8 cellular contexts compared by ENCODE assay signal in the genomic region with DNA sequence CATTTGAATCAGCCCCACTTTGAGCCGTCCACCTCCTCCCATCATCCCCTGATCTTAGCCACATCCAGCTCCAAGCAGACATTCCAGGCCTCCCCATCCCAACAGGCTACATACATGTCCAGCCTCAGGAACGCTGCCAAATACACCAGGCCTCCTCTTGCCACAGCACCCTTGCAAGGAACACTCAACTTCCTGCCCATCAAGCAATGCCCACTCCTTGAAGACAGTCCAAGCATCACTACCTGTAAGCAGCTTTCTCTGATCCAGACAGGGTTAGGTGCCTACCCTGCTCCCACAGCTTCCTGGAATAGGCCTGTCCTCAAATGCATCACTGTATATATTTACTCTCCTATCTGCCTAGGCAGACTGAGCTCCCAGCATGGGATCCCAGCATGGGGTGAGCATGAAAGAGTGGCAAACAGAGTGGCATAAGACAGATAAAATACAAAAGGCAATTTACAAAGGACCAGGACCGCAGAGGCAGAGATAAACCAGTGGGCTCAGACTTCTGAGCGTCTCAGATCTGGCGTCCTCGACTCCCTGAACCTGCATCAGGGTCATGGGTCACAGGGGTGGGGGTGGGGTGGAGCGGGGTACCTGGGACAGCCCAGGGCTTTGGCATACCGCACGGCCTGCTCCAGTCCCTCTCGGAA. TPM values are rescaled to one million over a fixed set of nuclear protein-coding genes. Genes with fewer than 3 reads are reported as not detected.
DNase-seq lines count a peak whose midpoint lies in the region; ATAC-seq, FAIRE-seq and TF ChIP-seq lines count a peak whose summit lies in the region.

No MANE protein-coding gene starts in this region.

- H3K27ac Mint-ChIP-seq in endothelial cell (ENCODE audit: unreplicated experiment): peak overlapping the region; percentile 83

- H3K9ac ChIP-seq in liver (ENCODE audit: low read depth in 1 of 2, low read length in 2 of 2) (peak overlapping the region in 1 of 2 donors; percentile 79), HepG2 (ENCODE audit: insufficient read depth, low read depth, low read length) (no peak overlapping the region)

- peak overlapping the region; percentile 90 for H3K4me3 Mint-ChIP-seq in endothelial cell (ENCODE audit: unreplicated experiment)

- POLR2A ChIA-PET in HepG2 (lab: Yijun Ruan, JAX): no interaction called here

- no peak for TF ChIP-seq RAD21 in liver (IDR thresholded peaks at IDR 0.05)
- TF ChIP-seq RAD21 in HepG2 (CRISPR knock-in tag; IDR thresholded peaks at IDR 0.05): no peak

- TF ChIP-seq EP300 in HepG2 (IDR thresholded peaks at IDR 0.05; ENCODE audit: low read depth in 2 of 2, low read length in 2 of 2) (no peak), HepG2 (CRISPR knock-in tag; IDR thresholded peaks at IDR 0.05; ENCODE audit: borderline replicate concordance) (no peak)

- H3K4me3 ChIP-seq in liver (ENCODE audit: low read depth in 1 of 3, low read length in 3 of 3) (peak overlapping the region; percentile 11 to 76 (median 39)), HepG2 (replicated peaks in 1 of 3; ENCODE audit: insufficient read depth in 1 of 3, low read depth in 2 of 3, low read length in 3 of 3) (no peak overlapping the region), mucosa of descending colon (peak overlapping the region; percentile 34), upper lobe of right lung (peak overlapping the region; percentile 55)

- H2AFZ ChIP-seq in HepG2 (ENCODE audit: low read length): no peak overlapping the region

- H3K4me1 Mint-ChIP-seq in endothelial cell (ENCODE audit: unreplicated experiment): peaks cover 31% of the 10 kb centered on the region

- ATAC-seq in HepG2 (no peak), mucosa of descending colon (peak; percentile 2), upper lobe of right lung (peak; percentile 6), GM21717 (IDR thresholded peaks at IDR 0.05; ENCODE audit: unreplicated experiment) (no peak)

- H4K20me1 ChIP-seq in HepG2 (ENCODE audit: insufficient read depth, low read length): no peaks in the 10 kb centered on the region

- no peak for FAIRE-seq in HepG2 (lab: Jason Lieb, UNC)

- peaks cover 9 to 19% (median 15%) of the 10 kb centered on the region in 4 donors for H3K36me3 ChIP-seq in liver (ENCODE audit: control insufficient read depth in 4 of 4, insufficient read depth in 3 of 4, low read depth in 1 of 4, low read length in 3 of 4)
- H3K36me3 ChIP-seq in HepG2 (replicated peaks in 1 of 2; ENCODE audit: control insufficient read depth in 1 of 2, insufficient read depth in 2 of 2, low read length in 2 of 2): peaks cover 5 to 12% of the 10 kb centered on the region in 2 experiments; a peak in 3 of 5 replicates
- H3K36me3 ChIP-seq in mucosa of descending colon (ENCODE audit: low read depth): no peaks in the 10 kb centered on the region
- H3K36me3 ChIP-seq in upper lobe of right lung: peaks cover 39% of the 10 kb centered on the region

- H3K4me1 ChIP-seq in liver (ENCODE audit: control insufficient read depth in 4 of 4, insufficient read depth in 4 of 4, low read length in 3 of 4): peaks cover 9 to 47% (median 33%) of the 10 kb centered on the region in 4 donors
- H3K4me1 ChIP-seq in HepG2 (ENCODE audit: insufficient read depth, low read length): no peaks in the 10 kb centered on the region
- peaks cover 4% of the 10 kb centered on the region for H3K4me1 ChIP-seq in mucosa of descending colon (ENCODE audit: low read depth)
- H3K4me1 ChIP-seq in upper lobe of right lung: no peaks in the 10 kb centered on the region

- H3K27ac ChIP-seq in liver (ENCODE audit: low read depth in 1 of 2, low read length in 2 of 2) (peak overlapping the region; percentile 58 to 80), HepG2 (ENCODE audit: extremely low read length, insufficient read depth, low read length) (no peak overlapping the region), upper lobe of right lung (peak overlapping the region; percentile 89)

- in situ Hi-C loops in HepG2 (cut with HindIII; ENCODE audit: extremely low pct_ligation_motif_present, low pct_unique_long_range_greater_than_20kb): no loop called here

- no peaks in the 10 kb centered on the region for H3K79me2 ChIP-seq in HepG2 (ENCODE audit: insufficient read depth, low read length)

- H3K9me3 ChIP-seq in liver (ENCODE audit: control insufficient read depth in 4 of 4, low read length in 3 of 4) (no peaks in the 10 kb centered on the region), HepG2 (ENCODE audit: low read length) (no peaks in the 10 kb centered on the region), mucosa of descending colon (no peaks in the 10 kb centered on the region), upper lobe of right lung (no peaks in the 10 kb centered on the region)

- no peak overlapping the region for H3K4me2 ChIP-seq in HepG2 (ENCODE audit: low read depth, low read length)

- CTCF ChIA-PET in HepG2 (lab: Yijun Ruan, JAX; ENCODE audit: low intra/inter-chr PET ratio, low total read pairs): no interaction called here

- H3K27me3 ChIP-seq in liver (ENCODE audit: control insufficient read depth in 4 of 4, insufficient read depth in 4 of 4, low read length in 3 of 4): no peaks in the 10 kb centered on the region
- no peaks in the 10 kb centered on the region for H3K27me3 ChIP-seq in HepG2 (ENCODE audit: control insufficient read depth in 1 of 2, insufficient read depth in 2 of 2, low read length in 2 of 2)
- H3K27me3 ChIP-seq in upper lobe of right lung: no peaks in the 10 kb centered on the region

- 18% methylated on average over 10 of the region's 10 CpGs for WGBS in liver
- 77% methylated on average over 6 of the region's 10 CpGs for WGBS in HepG2 (ENCODE audit: low lambda C conversion rate)

- H3K36me3 Mint-ChIP-seq in endothelial cell (ENCODE audit: low read depth, unreplicated experiment): peaks cover 38% of the 10 kb centered on the region

- TF ChIP-seq CTCF in liver (IDR thresholded peaks at IDR 0.05; ENCODE audit: low read depth, low read length, missing input control) (no peak), HepG2 (CRISPR knock-in tag; IDR thresholded peaks at IDR 0.05) (no peak), endothelial cell (IDR thresholded peaks at IDR 0.05; ENCODE audit: unreplicated experiment) (no peak), mucosa of descending colon (IDR thresholded peaks at IDR 0.05) (no peak), upper lobe of right lung (IDR thresholded peaks at IDR 0.05) (no peak), GM20000 (IDR thresholded peaks at IDR 0.05; ENCODE audit: extremely low read depth, missing control alignments) (no peak)

- no peak for TF ChIP-seq POLR2A in HepG2 (IDR thresholded peaks at IDR 0.05; ENCODE audit: insufficient read depth in 1 of 2, low read depth in 2 of 2, low read length in 2 of 2)

- no TSS peak for BruUV-seq in HepG2 (replicated peaks; lab: Mats Ljungman, UMichigan)

- intact Hi-C loops in HepG2 (cut with micrococcal nuclease; ENCODE audit: unreplicated experiment): no loop called here
- intact Hi-C loops in mucosa of descending colon (cut with DNase I, micrococcal nuclease): no loop called here
- intact Hi-C loops in upper lobe of right lung (cut with DNase I): no loop called here

- DNase-seq in HepG2 (ENCODE audit: low spot score): no peak
- peak; percentile 55 for DNase-seq in RKO (ENCODE audit: low spot score)
- DNase-seq in endothelial cell (ENCODE audit: low spot score): no peak
- peak; percentile 38 to 54 (median 41) for DNase-seq in mucosa of descending colon
- DNase-seq in upper lobe of right lung: no peak
- no peak for DNase-seq in GM20000 (ENCODE audit: low spot score)

- peaks cover 13% of the 10 kb centered on the region for H3K27me3 Mint-ChIP-seq in endothelial cell (ENCODE audit: unreplicated experiment)

- no peaks in the 10 kb centered on the region for H3K9me3 Mint-ChIP-seq in endothelial cell (ENCODE audit: unreplicated experiment)

TF ChIP-seq in liver, 16 proteins besides CTCF, POLR2A, EP300 and RAD21 (continues in another document):
- TF ChIP-seq JUND (IDR thresholded peaks at IDR 0.05): no peak

TF ChIP-seq in HepG2, 621 proteins besides CTCF, POLR2A, EP300 and RAD21 (continues in another document):
- TF ChIP-seq NFE2L2 (IDR thresholded peaks at IDR 0.05; ENCODE audit: low read length) (no peak), ZNF792 (CRISPR knock-in tag; IDR thresholded peaks at IDR 0.05) (no peak), RBM39 (IDR thresholded peaks at IDR 0.05; ENCODE audit: low read depth, low read length, poor library complexity, severe bottlenecking) (no peak), TOPORS (CRISPR knock-in tag; IDR thresholded peaks at IDR 0.05) (no peak)

RNA-seq across cellular contexts. Expression of gene HYI, which starts 0.8 kb away (rescaled TPM):
- total RNA-seq in liver: 10 to 100 TPM; 26.9 to 27.0 TPM
- 10 to 100 TPM; 32.7 to 34.9 TPM for polyA plus RNA-seq in liver
- not detected in 2 replicates for total RNA-seq in HepG2 (2016; rRNA removed; fragmentation: Illumina TruSeq; extraction: Trizol)
- total RNA-seq in HepG2 (2016; cell fraction: cytosol; rRNA removed; fragmentation: Illumina TruSeq; extraction: Trizol; ENCODE audit: low read depth): not detected in 2 replicates
- total RNA-seq in HepG2 (2016; cell fraction: insoluble cytoplasmic fraction; rRNA removed; fragmentation: Illumina TruSeq; extraction: Trizol): not detected in 2 replicates
- total RNA-seq in HepG2 (2016; cell fraction: membrane; rRNA removed; fragmentation: Illumina TruSeq; extraction: Trizol): not detected in 2 replicates
- total RNA-seq in HepG2 (2016; cell fraction: nucleus; rRNA removed; fragmentation: Illumina TruSeq; extraction: Trizol): not detected in 2 replicates
- polyA plus RNA-seq in HepG2 (2011; rRNA removed): not detected in 2 replicates
- polyA plus RNA-seq in HepG2 (2011; cell fraction: cytosol; rRNA removed): not detected in 2 replicates
- not detected in 2 replicates for polyA plus RNA-seq in HepG2 (2011; cell fraction: nucleus; rRNA removed)
- 6.7 and 9.4 TPM in 2 replicates for polyA plus RNA-seq in HepG2 (2012)
- not detected in 2 replicates for polyA plus RNA-seq in HepG2 (2016; cell fraction: cytosol; fragmentation: Illumina TruSeq; extraction: Trizol; ENCODE audit: low read depth)
- not detected in 2 replicates for polyA plus RNA-seq in HepG2 (2016; cell fraction: insoluble cytoplasmic fraction; fragmentation: Illumina TruSeq; extraction: Trizol; ENCODE audit: low read depth)
- not detected in 2 replicates for polyA plus RNA-seq in HepG2 (2016; cell fraction: membrane; fragmentation: Illumina TruSeq; extraction: Trizol; ENCODE audit: low read depth)
- not detected in 2 replicates for polyA plus RNA-seq in HepG2 (2016; cell fraction: nucleus; fragmentation: Illumina TruSeq; extraction: Trizol; ENCODE audit: insufficient read depth, low read depth)
- 17.2 TPM in 1 of 2 replicates, not detected in the other for polyA minus RNA-seq in HepG2 (2011; rRNA and poly(A)+ RNA removed; ENCODE audit: low replicate concordance)
- polyA minus RNA-seq in HepG2 (2011; cell fraction: cytosol; rRNA and poly(A)+ RNA removed): not detected in 2 replicates
- 0.64 TPM in 1 of 2 replicates, not detected in the other for polyA minus RNA-seq in HepG2 (2011; cell fraction: nucleus; rRNA and poly(A)+ RNA removed)
- 47.8 TPM for total RNA-seq in endothelial cell (ENCODE audit: unreplicated experiment)
- total RNA-seq in mucosa of descending colon: 10 to 100 TPM; 41.8 to 85.0 (median 79.3) TPM
- 72.6 TPM for total RNA-seq in upper lobe of right lung

Comparison
In these comparisons a context has a peak if more than half of its experiments do, and no peak if none do; other contexts are left out.
1. H3K4me3 ChIP-seq: peak in liver (3 of 3), mucosa of descending colon (single experiment) and upper lobe of right lung (single experiment); none in HepG2 (0 of 3).
2. RNA of gene HYI, which starts 0.8 kb away (total RNA-seq): 41.8 to 85.0 TPM in mucosa of descending colon, 72.6 TPM in upper lobe of right lung (single experiment), 47.8 TPM in endothelial cell (single experiment) and 26.9 to 27.0 TPM in liver; not detected in HepG2; every median in the first group is over 10 times any median in the second.
3. ATAC-seq: peak in mucosa of descending colon (single experiment) and upper lobe of right lung (single experiment); none in HepG2 (single experiment) and GM21717 (single experiment).
4. DNase-seq: peak in RKO (single experiment) and mucosa of descending colon (3 of 3); none in HepG2 (single experiment), endothelial cell (single experiment), upper lobe of right lung (single experiment) and GM20000 (single experiment).